Comparison of ENCODE assay signal across 10 cellular contexts in the genomic region with DNA sequence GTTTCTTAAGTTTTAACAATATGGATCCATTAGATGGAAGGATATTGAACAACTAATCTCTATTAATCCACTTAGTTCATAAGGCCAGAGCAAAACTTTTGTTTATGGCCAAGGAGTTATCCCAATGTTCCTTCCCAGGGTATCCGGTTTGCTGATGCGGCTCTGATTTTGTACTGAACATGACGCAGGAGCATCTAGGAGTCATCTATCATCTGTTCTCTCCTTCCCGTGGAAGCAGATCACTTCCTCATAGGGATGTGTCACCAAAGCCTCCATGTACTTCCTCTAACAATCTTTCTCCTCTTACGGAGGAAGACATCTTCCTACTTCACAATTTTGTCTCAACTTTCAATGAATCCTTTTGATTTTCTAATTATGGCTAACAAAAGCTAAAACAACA.
DNase-seq lines count a peak whose midpoint lies in the region; ATAC-seq and TF ChIP-seq lines count a peak whose summit lies in the region.
"Had no signal": no experiment of that assay in that cellular context is flagged by ENCODE, and none has a peak within 500 bp of the region (broad histone marks: within the 10 kb centered on the region; RNA-seq: fewer than 3 reads in every experiment).

No MANE protein-coding gene starts in this region.

- no peaks in the 10 kb centered on the region for H3K27me3 ChIP-seq in naive thymus-derived CD4-positive, alpha-beta T cell (ENCODE audit: control insufficient read depth in 2 of 2, insufficient read depth in 2 of 2, low read length in 2 of 2)
- H3K27me3 ChIP-seq in suprapubic skin, result no peaks in the 10 kb centered on the region

- in situ Hi-C loops in G401 (cut with HindIII; ENCODE audit: low sequenced_read_pairs), result no loop called here

- H3K27ac Mint-ChIP-seq in naive thymus-derived CD4-positive, alpha-beta T cell, result no peak overlapping the region
- H3K27ac Mint-ChIP-seq: activated T-cell treated with anti-CD3 and anti-CD28 coated beads, Interleukin-2, amount 50 U/mL, for 24 hours had no signal

- TF ChIP-seq EP300 in suprapubic skin (IDR thresholded peaks at IDR 0.05), result no peak

- peak overlapping the region; percentile 68 for H3K27ac ChIP-seq in epithelial cell of prostate
- no peak overlapping the region for H3K27ac ChIP-seq in naive thymus-derived CD4-positive, alpha-beta T cell (ENCODE audit: low read depth, low read length)
- H3K27ac ChIP-seq in suprapubic skin, result no peak overlapping the region

- peaks cover 2 to 24% (median 16%) of the 10 kb centered on the region in 7 donors for H3K4me1 Mint-ChIP-seq in naive thymus-derived CD4-positive, alpha-beta T cell

- DNase-seq in A172 (ENCODE audit: low spot score) (peak; percentile 16), NOMO-1 treated with dmso at 0.1 percent for 144 hours (lab: John Stamatoyannopoulos, UW; ENCODE audit: unreplicated experiment) (peak; percentile 11), epithelial cell of prostate (ENCODE audit: low read depth, low spot score) (no peak), suprapubic skin (ENCODE audit: low spot score in 2 of 2) (no peak), H4 (ENCODE audit: low spot score) (no peak), G401 (ENCODE audit: low spot score) (no peak)
- no peak for DNase-seq in naive thymus-derived CD4-positive, alpha-beta T cell
- DNase-seq: activated T-cell treated with anti-CD3 and anti-CD28 coated beads, Interleukin-2, amount 50 U/mL, for 24 hours; islet precursor cell had no signal

- no peaks in the 10 kb centered on the region for H3K36me3 ChIP-seq in naive thymus-derived CD4-positive, alpha-beta T cell (ENCODE audit: control insufficient read depth in 2 of 3, insufficient read depth in 3 of 3, low read length in 3 of 3)
- H3K36me3 ChIP-seq in suprapubic skin, result peaks cover 3% of the 10 kb centered on the region

- no peak overlapping the region for H3K4me3 Mint-ChIP-seq in naive thymus-derived CD4-positive, alpha-beta T cell
- H3K4me3 Mint-ChIP-seq: activated T-cell treated with anti-CD3 and anti-CD28 coated beads, Interleukin-2, amount 50 U/mL, for 24 hours had no signal

- H3K9me3 Mint-ChIP-seq in naive thymus-derived CD4-positive, alpha-beta T cell, result peaks cover 0 to 3% (median 0%) of the 10 kb centered on the region in 11 donors
- H3K9me3 Mint-ChIP-seq: activated T-cell treated with anti-CD3 and anti-CD28 coated beads, Interleukin-2, amount 50 U/mL, for 24 hours had no signal

- intact Hi-C loops in naive thymus-derived CD4-positive, alpha-beta T cell (cut with micrococcal nuclease), result no loop called here

- 83% methylated on average over 5 of the region's 5 CpGs for WGBS in suprapubic skin

- no peaks in the 10 kb centered on the region for H3K4me1 ChIP-seq in naive thymus-derived CD4-positive, alpha-beta T cell (ENCODE audit: control insufficient read depth in 2 of 2, insufficient read depth in 2 of 2, low read length in 2 of 2)
- peaks cover 19% of the 10 kb centered on the region for H3K4me1 ChIP-seq in suprapubic skin

- peak; percentile 73 for ATAC-seq in naive thymus-derived CD4-positive, alpha-beta T cell
- ATAC-seq in GM18505 (IDR thresholded peaks at IDR 0.05; ENCODE audit: unreplicated experiment), result no peak

- no peak overlapping the region for H3K4me3 ChIP-seq in naive thymus-derived CD4-positive, alpha-beta T cell (ENCODE audit: low read length)
- no peak overlapping the region for H3K4me3 ChIP-seq in suprapubic skin

- no peak for TF ChIP-seq CTCF in suprapubic skin (IDR thresholded peaks at IDR 0.05)

- TF ChIP-seq POLR2A in GM18505 (IDR thresholded peaks at IDR 0.05; ENCODE audit: borderline replicate concordance, extremely low read depth, insufficient read depth, insufficient read length), result no peak
- TF ChIP-seq POLR2A in suprapubic skin (IDR thresholded peaks at IDR 0.05), result no peak

- H3K27me3 Mint-ChIP-seq in naive thymus-derived CD4-positive, alpha-beta T cell, result no peaks in the 10 kb centered on the region
- H3K27me3 Mint-ChIP-seq: activated T-cell treated with anti-CD3 and anti-CD28 coated beads, Interleukin-2, amount 50 U/mL, for 24 hours had no signal

- H3K36me3 Mint-ChIP-seq in naive thymus-derived CD4-positive, alpha-beta T cell, result peaks cover 0 to 25% (median 13%) of the 10 kb centered on the region in 5 donors

- POLR2A ChIA-PET in naive thymus-derived CD4-positive, alpha-beta T cell (lab: Charles Lee), result no interaction called here

- CTCF ChIA-PET in naive thymus-derived CD4-positive, alpha-beta T cell (lab: Charles Lee), result no interaction called here

- no peaks in the 10 kb centered on the region for H3K9me3 ChIP-seq in naive thymus-derived CD4-positive, alpha-beta T cell (ENCODE audit: control insufficient read depth in 2 of 3, low read length in 3 of 3)
- no peaks in the 10 kb centered on the region for H3K9me3 ChIP-seq in suprapubic skin

Comparison
In these comparisons a context has a peak if more than half of its experiments do, and no peak if none do; other contexts are left out.
1. DNase-seq: peak in A172 (single experiment) and NOMO-1 treated with dmso at 0.1 percent for 144 hours (single experiment); none in epithelial cell of prostate (single experiment), naive thymus-derived CD4-positive, alpha-beta T cell (0 of 9), suprapubic skin (0 of 2), H4 (single experiment) and G401 (single experiment).